In the genomic region with DNA sequence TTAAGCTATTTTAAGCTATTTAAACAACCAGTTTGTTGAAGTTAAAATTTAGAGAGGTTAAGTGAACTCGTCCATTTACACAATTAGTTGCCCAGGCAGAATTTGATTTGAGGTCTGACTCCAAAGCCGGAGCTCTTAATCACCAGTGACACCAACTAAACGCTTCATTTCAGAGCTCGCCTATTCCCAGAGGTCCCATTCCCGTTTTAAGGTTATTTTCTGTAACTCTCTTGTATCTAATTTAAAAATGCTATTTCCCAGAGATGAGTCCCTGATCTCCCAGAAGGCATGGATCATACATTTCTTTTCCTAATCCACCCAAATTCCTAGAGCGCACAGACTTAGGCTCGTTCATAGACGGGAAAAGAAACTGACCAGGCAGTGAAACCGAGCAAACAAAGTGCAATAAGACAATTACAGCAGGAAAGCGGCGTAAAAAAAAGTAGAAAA, we compare ENCODE assay signal across 8 cellular contexts. TPM values are rescaled to one million over a fixed set of nuclear protein-coding genes. Genes with fewer than 3 reads are reported as not detected.
DNase-seq lines count a peak whose midpoint lies in the region; ATAC-seq and TF ChIP-seq lines count a peak whose summit lies in the region.

No MANE protein-coding gene starts in this region.

- H3K4me1 ChIP-seq in HUES48 (ENCODE audit: control insufficient read depth, insufficient read depth, low read length) (peaks cover 32% of the 10 kb centered on the region), spleen (peaks cover 18 to 71% (median 56%) of the 10 kb centered on the region in 6 donors)

- TF ChIP-seq POLR2A in spleen (IDR thresholded peaks at IDR 0.05) = no peak

- H3K9me3 Mint-ChIP-seq in activated naive CD4-positive, alpha-beta T cell treated with anti-CD3 and anti-CD28 coated beads, Interleukin-2, amount 50 U/mL, for 72 hours = no peaks in the 10 kb centered on the region

- intact Hi-C loops in spleen (cut with DNase I; ENCODE audit: low total_unique reads) = no loop called here

- H3K27ac Mint-ChIP-seq in activated naive CD4-positive, alpha-beta T cell treated with anti-CD3 and anti-CD28 coated beads, Interleukin-2, amount 50 U/mL, for 72 hours = peak overlapping the region; percentile 91 to 95

- no peaks in the 10 kb centered on the region for H3K9me3 ChIP-seq in HUES48 (ENCODE audit: control insufficient read depth, insufficient read depth, low read length)
- no peaks in the 10 kb centered on the region for H3K9me3 ChIP-seq in iPS-18c (ENCODE audit: control insufficient read depth, insufficient read depth, low read length)
- no peaks in the 10 kb centered on the region for H3K9me3 ChIP-seq in spleen

- WGBS in spleen, 5 donors = 11 to 21% (median 20%) methylated on average over 11 of the region's 11 CpGs

- H3K27me3 ChIP-seq in HUES48 (ENCODE audit: control insufficient read depth, insufficient read depth, low read length) (peaks cover 35% of the 10 kb centered on the region), spleen (replicated peaks in 1 of 7) (peaks cover 0 to 6% (median 0%) of the 10 kb centered on the region in 7 donors)

- no peak for DNase-seq in activated naive CD4-positive, alpha-beta T cell treated with anti-CD3 and anti-CD28 coated beads, Interleukin-2, amount 50 U/mL, for 72 hours (ENCODE audit: low spot score in 2 of 2)
- DNase-seq in spleen = no peak
- DNase-seq in NOMO-1 (lab: John Stamatoyannopoulos, UW; ENCODE audit: unreplicated experiment in 2 of 2) = no peak
- DNase-seq in ureter (ENCODE audit: low spot score) = no peak
- no peak for DNase-seq in NCI-H524 (lab: John Stamatoyannopoulos, UW)

- H3K36me3 Mint-ChIP-seq in activated naive CD4-positive, alpha-beta T cell treated with anti-CD3 and anti-CD28 coated beads, Interleukin-2, amount 50 U/mL, for 72 hours = peaks cover 5 to 10% of the 10 kb centered on the region in 2 donors

- H3K36me3 ChIP-seq in HUES48 (ENCODE audit: control insufficient read depth, insufficient read depth, low read length) = no peaks in the 10 kb centered on the region
- H3K36me3 ChIP-seq in spleen = no peaks in the 10 kb centered on the region

- peak overlapping the region; percentile 82 for H3K4me3 ChIP-seq in HUES48 (ENCODE audit: low read depth, low read length)
- peak overlapping the region; percentile 78 for H3K4me3 ChIP-seq in iPS-18c (ENCODE audit: insufficient read depth, low read depth, low read length)
- H3K4me3 ChIP-seq in spleen = peak overlapping the region; percentile 63 to 91 (median 76)

- H3K27ac ChIP-seq in HUES48 (ENCODE audit: low read depth, low read length) (no peak overlapping the region), spleen (peak overlapping the region; percentile 80 to 98 (median 90))

- no peak for ATAC-seq in activated naive CD4-positive, alpha-beta T cell treated with anti-CD3 and anti-CD28 coated beads, Interleukin-2, amount 50 U/mL, for 72 hours
- ATAC-seq in HG02588 (IDR thresholded peaks at IDR 0.05; ENCODE audit: unreplicated experiment) = no peak

- TF ChIP-seq CTCF in spleen (IDR thresholded peaks at IDR 0.05 in 8 of 11, conservative IDR thresholded peaks at IDR 0.05 in 3 of 11) = no peak

- peak overlapping the region; percentile 49; the same call in 1 of the 2 replicates for H3K9ac ChIP-seq in HUES48 (ENCODE audit: low read depth, low read length)

RNA-seq across cellular contexts. Expression of gene MCTP2, which starts 0.9 kb away (rescaled TPM):
- 10 to 100 TPM; 31.4 to 48.2 TPM for total RNA-seq in activated naive CD4-positive, alpha-beta T cell treated with anti-CD3 and anti-CD28 coated beads, Interleukin-2, amount 50 U/mL, for 72 hours
- total RNA-seq in spleen (100 to 1,000 TPM in 6 of 7 donors, 10 to 100 TPM in 1; 80.3 to 205 (median 124) TPM), ureter (50.7 TPM)
- 1 to 10 TPM; 5.6 to 7.4 (median 6.7) TPM for polyA plus RNA-seq in spleen
